In the genomic region with DNA sequence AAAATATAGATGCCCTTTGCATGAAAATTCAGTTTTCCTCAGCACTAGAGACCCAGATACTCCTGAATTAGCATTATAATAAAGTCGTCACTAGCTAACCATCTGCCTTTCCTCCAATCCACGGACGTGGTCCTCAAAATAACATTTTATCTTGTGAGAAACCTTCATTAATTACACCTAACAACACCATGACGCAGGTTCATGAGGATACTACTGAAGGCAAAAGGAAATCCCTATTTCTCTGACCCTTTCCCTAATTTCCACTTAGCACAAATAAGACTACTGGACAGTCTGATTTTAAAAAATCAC, we compare ENCODE assay signal across 8 cellular contexts. TPM values are rescaled to one million over a fixed set of nuclear protein-coding genes. Genes with fewer than 3 reads are reported as not detected.
DNase-seq lines count a peak whose midpoint lies in the region; ATAC-seq, FAIRE-seq and TF ChIP-seq lines count a peak whose summit lies in the region.

No MANE protein-coding gene starts in this region.

- H3K9me3 ChIP-seq in heart left ventricle (no peaks in the 10 kb centered on the region), breast epithelium (no peaks in the 10 kb centered on the region), mononuclear cell (ENCODE audit: low read depth, low read length) (no peaks in the 10 kb centered on the region), vagina (no peaks in the 10 kb centered on the region)

- H3K27me3 ChIP-seq in heart left ventricle: no peaks in the 10 kb centered on the region
- H3K27me3 ChIP-seq in breast epithelium: no peaks in the 10 kb centered on the region
- no peaks in the 10 kb centered on the region for H3K27me3 ChIP-seq in mononuclear cell (ENCODE audit: insufficient read depth, low read length)
- no peaks in the 10 kb centered on the region for H3K27me3 ChIP-seq in vagina

- H3K4me1 ChIP-seq in heart left ventricle (peaks cover 7 to 53% (median 46%) of the 10 kb centered on the region in 12 donors), breast epithelium (peaks cover 0 to 18% of the 10 kb centered on the region in 2 donors), mononuclear cell (ENCODE audit: insufficient read depth, low read length) (peaks cover 45% of the 10 kb centered on the region), vagina (peaks cover 47% of the 10 kb centered on the region)

- no peak for ATAC-seq in heart left ventricle
- no peak for ATAC-seq in Right ventricle myocardium inferior

- DNase-seq in heart left ventricle (no peak), Right ventricle myocardium inferior (ENCODE audit: missing footprints) (no peak), breast epithelium (ENCODE audit: low spot score in 2 of 2) (no peak), vagina (ENCODE audit: extremely low spot score in 2 of 2) (no peak), cortex of kidney (lab: John Stamatoyannopoulos, UW) (no peak), urothelium cell line (ENCODE audit: low spot score) (no peak), NCI-H524 treated with DMSO at 0.1 percent for 48 hours (lab: John Stamatoyannopoulos, UW) (no peak)

- TF ChIP-seq POLR2A in heart left ventricle (IDR thresholded peaks at IDR 0.05) (no peak), breast epithelium (IDR thresholded peaks at IDR 0.05) (no peak), vagina (IDR thresholded peaks at IDR 0.05) (no peak)

- H3K36me3 ChIP-seq in heart left ventricle (peaks cover 0 to 25% (median 12%) of the 10 kb centered on the region in 9 donors), breast epithelium (no peaks in the 10 kb centered on the region), vagina (peaks cover 0 to 6% of the 10 kb centered on the region in 2 donors)

- 23 to 42% (median 33%) methylated on average over 4 of the region's 4 CpGs for WGBS in heart left ventricle, 4 donors

- H3K4me3 ChIP-seq in heart left ventricle: peak overlapping the region; percentile 67 to 99 (median 79)
- peak overlapping the region; percentile 63 to 92 (median 84) for H3K4me3 ChIP-seq in breast epithelium
- peak overlapping the region; percentile 100 for H3K4me3 ChIP-seq in mononuclear cell (ENCODE audit: low read length)
- peak overlapping the region; percentile 78 to 87 for H3K4me3 ChIP-seq in vagina

- no peak for FAIRE-seq in urothelium cell line (lab: Jason Lieb, UNC)

- peak overlapping the region in 11 of 12 donors; percentile 91 to 100 (median 96) for H3K27ac ChIP-seq in heart left ventricle
- peak overlapping the region; percentile 96 for H3K27ac ChIP-seq in breast epithelium
- peak overlapping the region; percentile 98 for H3K27ac ChIP-seq in vagina

- intact Hi-C loops in heart left ventricle (cut with DNase I): loop anchor here in 7 of 10 donors (2.0 to 10.0 kb wide), 8 partner anchors 34 to 142 kb away; a partner anchor contains a TSS
- intact Hi-C loops in Right ventricle myocardium inferior (cut with DNase I): loop anchor here (5.0 kb wide), 1 partner anchor 91 kb away; a partner anchor contains a TSS
- intact Hi-C loops in breast epithelium (cut with DNase I; ENCODE audit: low total_unique reads): no loop called here
- intact Hi-C loops in vagina (cut with DNase I): no loop called here

- TF ChIP-seq CTCF in heart left ventricle (IDR thresholded peaks at IDR 0.05) (no peak), breast epithelium (IDR thresholded peaks at IDR 0.05) (no peak), vagina (IDR thresholded peaks at IDR 0.05) (no peak)

RNA-seq across cellular contexts. Expression of a gene that starts 1.3 kb away (rescaled TPM):
- total RNA-seq in heart left ventricle (10 to 100 TPM; 22.3 to 64.8 (median 48.9) TPM), Right ventricle myocardium inferior (43.8 TPM), breast epithelium (100 to 1,000 TPM; 133 to 294 (median 206) TPM), mononuclear cell (364 TPM), vagina (133 TPM)
- polyA plus RNA-seq in heart left ventricle: 10 to 100 TPM; 20.8 to 60.6 TPM

RNA-seq across cellular contexts. Expression of a gene that starts 32.4 kb away (rescaled TPM):
- 10 to 100 TPM in 8 of 9 donors, 1 to 10 TPM in 1; 9.5 to 39.1 (median 26.3) TPM for total RNA-seq in heart left ventricle
- 10 to 100 TPM; 31.8 to 37.7 TPM for polyA plus RNA-seq in heart left ventricle
- total RNA-seq in Right ventricle myocardium inferior: 31.4 TPM
- 1 to 10 TPM; 4.2 to 5.6 (median 4.5) TPM for total RNA-seq in breast epithelium
- 1.0 TPM for total RNA-seq in mononuclear cell
- 3.7 TPM for total RNA-seq in vagina

Comparison
In these comparisons a context has a peak if more than half of its experiments do, and no peak if none do; other contexts are left out.
1. intact Hi-C loops: an anchor here in heart left ventricle (2.0 to 10.0 kb wide) and Right ventricle myocardium inferior (5.0 kb wide); none called in breast epithelium and vagina.